ENCODE assay signal across 16 cellular contexts in genomic region chr13:42054798-42055499, GRCh38.
"Had no signal": no experiment of that assay in that cellular context is flagged by ENCODE, and none has a peak within 500 bp of the region (broad histone marks: within the 10 kb centered on the region; RNA-seq: fewer than 3 reads in every experiment).

No MANE protein-coding gene starts in this region.

- DNase-seq: activated CD4-positive, alpha-beta T cell treated with anti-CD3 and anti-CD28 coated beads, Interleukin-2, amount 50 U/mL, for 48 hours; activated naive CD4-positive, alpha-beta T cell treated with anti-CD3 and anti-CD28 coated beads, Interleukin-2, amount 50 U/mL, for 16 hours; activated T-cell treated with anti-CD3 and anti-CD28 coated beads, Interleukin-2, amount 50 U/mL, for 24 hours; adrenal gland; effector memory CD4-positive, alpha-beta T cell; heart right ventricle; kidney glomerular epithelial cell; occipital lobe; right cardiac atrium; stimulated activated naive CD8-positive, alpha-beta T cell treated with anti-CD3 and anti-CD28 coated beads, Interleukin-15, amount 100 ng/mL, for 72 hours; trophoblast cell had no signal

- FAIRE-seq: bronchial epithelial cell, endothelial cell of umbilical vein had no signal

- H3K27ac ChIP-seq: adrenal gland, esophagus muscularis mucosa, suprapubic skin, vagina had no signal

- H3K4me3 ChIP-seq: adrenal gland, esophagus muscularis mucosa, suprapubic skin, vagina had no signal

- H3K36me3 ChIP-seq: adrenal gland, esophagus muscularis mucosa, suprapubic skin had no signal

- H3K27me3 ChIP-seq: adrenal gland, esophagus muscularis mucosa, heart right ventricle, suprapubic skin, vagina had no signal

- H3K9me3 ChIP-seq: adrenal gland, suprapubic skin, vagina had no signal

- ATAC-seq: right cardiac atrium; stimulated activated naive CD8-positive, alpha-beta T cell treated with anti-CD3 and anti-CD28 coated beads, Interleukin-15, amount 100 ng/mL, for 72 hours had no signal
